In the genomic region with DNA sequence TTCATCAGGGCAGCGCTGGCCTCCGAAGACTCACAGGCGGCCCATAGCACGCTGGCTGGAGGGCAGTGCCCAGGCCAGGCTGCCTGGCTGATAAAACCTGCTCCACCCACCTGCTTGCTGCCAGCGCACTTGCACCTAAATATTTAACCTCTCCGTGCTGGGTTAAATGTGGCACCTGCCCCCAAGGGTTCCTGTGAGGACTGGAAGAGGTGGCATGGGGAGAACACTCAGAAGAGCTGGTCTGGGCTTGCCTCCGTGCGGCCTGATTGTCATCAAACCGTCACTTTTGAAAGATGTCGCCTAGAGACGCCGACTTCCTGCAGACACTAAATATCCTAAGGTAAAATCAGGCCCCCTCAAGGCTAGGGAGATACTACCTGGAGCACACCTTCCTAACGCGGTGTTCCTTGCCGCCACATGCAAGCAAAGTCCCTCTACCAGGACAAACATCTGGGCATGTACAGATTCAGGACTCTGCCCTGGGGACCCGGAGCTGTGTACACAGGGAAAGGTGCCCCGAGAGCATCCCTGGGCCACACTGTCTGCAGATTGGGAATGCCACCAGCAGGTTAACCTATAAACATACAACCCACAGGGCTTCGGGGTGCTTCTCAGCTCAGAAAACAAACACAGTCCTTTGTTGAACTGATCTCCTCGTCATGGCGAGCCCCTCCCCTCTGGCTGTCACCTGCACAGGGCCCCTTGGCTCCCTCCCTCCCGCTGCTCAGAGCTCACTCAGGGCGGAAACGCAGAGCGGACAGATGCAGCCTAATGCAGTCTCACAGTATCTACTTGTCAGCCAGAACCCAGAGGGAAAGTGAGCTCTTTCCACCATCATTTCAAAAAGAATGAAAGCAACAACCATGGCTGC, we compare ENCODE assay signal across 14 cellular contexts.
A peak's percentile ranks its signal among the peaks of the same experiment; 100 is the strongest.
DNase-seq lines count a peak whose midpoint lies in the region; ATAC-seq, FAIRE-seq and TF ChIP-seq lines count a peak whose summit lies in the region.
"Had no signal": no experiment of that assay in that cellular context is flagged by ENCODE, and none has a peak within 500 bp of the region (broad histone marks: within the 10 kb centered on the region; RNA-seq: fewer than 3 reads in every experiment).

No MANE protein-coding gene starts in this region.

- no peak overlapping the region for H3K4me2 ChIP-seq in GM23338
- H3K4me2 ChIP-seq: SK-N-SH had no signal

- DNase-seq in GM23338 (ENCODE audit: low spot score), result peak; percentile 21
- peak; percentile 72 for DNase-seq in NCI-H2081 treated with DMSO at 0.1 percent for 48 hours (lab: John Stamatoyannopoulos, UW)
- DNase-seq in pancreas, result peak in 4 of 6 donors; percentile 10 to 49 (median 16)
- DNase-seq in HK-2 (ENCODE audit: unreplicated experiment), result no peak
- no peak for DNase-seq in BE2C
- no peak for DNase-seq in GM13977 (ENCODE audit: low spot score)
- DNase-seq: CD4-positive, alpha-beta memory T cell; naive B cell; SK-N-SH; testis had no signal

- peaks cover 18% of the 10 kb centered on the region for H3K9me3 Mint-ChIP-seq in GM23338

- peaks cover 12% of the 10 kb centered on the region for H3K4me1 Mint-ChIP-seq in GM23338
- H3K4me1 Mint-ChIP-seq: naive B cell had no signal

- no peaks in the 10 kb centered on the region for H3K9me3 ChIP-seq in endocrine pancreas (ENCODE audit: control insufficient read depth, low read length)
- H3K9me3 ChIP-seq in pancreas, result no peaks in the 10 kb centered on the region
- H3K9me3 ChIP-seq in BE2C, result 0 out of 2 replicates have a peak, but pooled peaks cover 2% of the 10 kb centered on the region
- H3K9me3 ChIP-seq: SK-N-SH, testis had no signal

- H3K4me1 ChIP-seq in GM23338 (ENCODE audit: insufficient read depth) (no peaks in the 10 kb centered on the region), endocrine pancreas (ENCODE audit: control insufficient read depth, insufficient read depth, low read length) (no peaks in the 10 kb centered on the region), pancreas (no peaks in the 10 kb centered on the region), BE2C (no peaks in the 10 kb centered on the region)
- H3K4me1 ChIP-seq: testis had no signal

- no peaks in the 10 kb centered on the region for H3K9me2 ChIP-seq in GM23338 (ENCODE audit: insufficient read depth)
- H3K9me2 ChIP-seq: SK-N-SH had no signal

- ATAC-seq in GM23338 (peak; percentile 66), pancreas (peak in 2 of 4 donors; percentile 75 to 81), GM21619 (IDR thresholded peaks at IDR 0.05; ENCODE audit: unreplicated experiment) (no peak)

- H3K27me3 Mint-ChIP-seq in GM23338 (ENCODE audit: insufficient read depth, low read depth, poor library complexity), result peaks cover 14% of the 10 kb centered on the region
- H3K27me3 Mint-ChIP-seq: CD4-positive, alpha-beta memory T cell; naive B cell had no signal

- no peak overlapping the region for H3K9ac ChIP-seq in endocrine pancreas (ENCODE audit: control insufficient read depth, insufficient read depth, low read length)
- H3K9ac ChIP-seq: SK-N-SH had no signal

- peak overlapping the region; percentile 48; the same call in 1 of the 2 replicates for H3K27ac Mint-ChIP-seq in GM23338

- WGBS in pancreas, 2 donors, result 81 to 85% methylated on average over 24 of the region's 24 CpGs

- no peaks in the 10 kb centered on the region for H3F3A ChIP-seq in GM23338 (replicated peaks; ENCODE audit: low read depth)

- intact Hi-C loops in pancreas (cut with DNase I), result no loop called here

- H4K20me1 ChIP-seq in GM23338 (replicated peaks; ENCODE audit: insufficient read depth), result no peaks in the 10 kb centered on the region

- no peaks in the 10 kb centered on the region for H3K79me2 ChIP-seq in GM23338 (replicated peaks; ENCODE audit: insufficient read depth)

- H3K27ac ChIP-seq in GM23338 (ENCODE audit: low read depth) (no peak overlapping the region), pancreas (no peak overlapping the region)
- H3K27ac ChIP-seq: skin epidermis, testis had no signal

- H3K4me3 ChIP-seq in GM23338 (no peak overlapping the region), endocrine pancreas (ENCODE audit: control insufficient read depth, insufficient read depth, low read length) (peak overlapping the region; percentile 44), pancreas (no peak overlapping the region), BE2C (ENCODE audit: low read depth, low read length) (no peak overlapping the region)
- H3K4me3 ChIP-seq: skin epidermis, testis had no signal

- H3K36me3 ChIP-seq in GM23338 (ENCODE audit: insufficient read depth) (no peaks in the 10 kb centered on the region), endocrine pancreas (ENCODE audit: control insufficient read depth, insufficient read depth, low read length) (peaks cover 4% of the 10 kb centered on the region), pancreas (no peaks in the 10 kb centered on the region), BE2C (peaks cover 25% of the 10 kb centered on the region)

- in situ Hi-C loops in GM13977 (cut with MboI; ENCODE audit: low pct_unique_long_range_greater_than_20kb, low sequenced_read_pairs, unreplicated experiment), result no loop called here

- TF ChIP-seq CTCF in GM23338 (conservative IDR thresholded peaks at IDR 0.05; ENCODE audit: low read depth in 2 of 2) (no peak), pancreas (IDR thresholded peaks at IDR 0.05) (no peak), BE2C (IDR thresholded peaks at IDR 0.05; ENCODE audit: low read depth, low read length) (no peak), GM13977 (IDR thresholded peaks at IDR 0.05; ENCODE audit: extremely low read depth, insufficient read depth, missing control alignments) (no peak)

- H3K27me3 ChIP-seq in GM23338 (ENCODE audit: insufficient read depth) (no peaks in the 10 kb centered on the region), endocrine pancreas (ENCODE audit: control insufficient read depth, insufficient read depth, low read length) (no peaks in the 10 kb centered on the region), pancreas (no peaks in the 10 kb centered on the region), BE2C (no peaks in the 10 kb centered on the region)
- H3K27me3 ChIP-seq: testis had no signal

- no peak overlapping the region for H3K4me3 Mint-ChIP-seq in GM23338
- H3K4me3 Mint-ChIP-seq: CD4-positive, alpha-beta memory T cell; naive B cell had no signal

- H3K36me3 Mint-ChIP-seq in GM23338 (ENCODE audit: low read depth), result peaks cover 39% of the 10 kb centered on the region

- no peak overlapping the region for H2AFZ ChIP-seq in GM23338

- no peak for FAIRE-seq in pancreas (lab: Jason Lieb, UNC)
- FAIRE-seq: keratinocyte had no signal

TF ChIP-seq in GM23338, 12 proteins besides CTCF, POLR2A, EP300 and RAD21 (continues in another document):
- no peak for TF ChIP-seq NANOG (IDR thresholded peaks at IDR 0.05; ENCODE audit: borderline replicate concordance)
- TF ChIP-seq, protein P1, sequence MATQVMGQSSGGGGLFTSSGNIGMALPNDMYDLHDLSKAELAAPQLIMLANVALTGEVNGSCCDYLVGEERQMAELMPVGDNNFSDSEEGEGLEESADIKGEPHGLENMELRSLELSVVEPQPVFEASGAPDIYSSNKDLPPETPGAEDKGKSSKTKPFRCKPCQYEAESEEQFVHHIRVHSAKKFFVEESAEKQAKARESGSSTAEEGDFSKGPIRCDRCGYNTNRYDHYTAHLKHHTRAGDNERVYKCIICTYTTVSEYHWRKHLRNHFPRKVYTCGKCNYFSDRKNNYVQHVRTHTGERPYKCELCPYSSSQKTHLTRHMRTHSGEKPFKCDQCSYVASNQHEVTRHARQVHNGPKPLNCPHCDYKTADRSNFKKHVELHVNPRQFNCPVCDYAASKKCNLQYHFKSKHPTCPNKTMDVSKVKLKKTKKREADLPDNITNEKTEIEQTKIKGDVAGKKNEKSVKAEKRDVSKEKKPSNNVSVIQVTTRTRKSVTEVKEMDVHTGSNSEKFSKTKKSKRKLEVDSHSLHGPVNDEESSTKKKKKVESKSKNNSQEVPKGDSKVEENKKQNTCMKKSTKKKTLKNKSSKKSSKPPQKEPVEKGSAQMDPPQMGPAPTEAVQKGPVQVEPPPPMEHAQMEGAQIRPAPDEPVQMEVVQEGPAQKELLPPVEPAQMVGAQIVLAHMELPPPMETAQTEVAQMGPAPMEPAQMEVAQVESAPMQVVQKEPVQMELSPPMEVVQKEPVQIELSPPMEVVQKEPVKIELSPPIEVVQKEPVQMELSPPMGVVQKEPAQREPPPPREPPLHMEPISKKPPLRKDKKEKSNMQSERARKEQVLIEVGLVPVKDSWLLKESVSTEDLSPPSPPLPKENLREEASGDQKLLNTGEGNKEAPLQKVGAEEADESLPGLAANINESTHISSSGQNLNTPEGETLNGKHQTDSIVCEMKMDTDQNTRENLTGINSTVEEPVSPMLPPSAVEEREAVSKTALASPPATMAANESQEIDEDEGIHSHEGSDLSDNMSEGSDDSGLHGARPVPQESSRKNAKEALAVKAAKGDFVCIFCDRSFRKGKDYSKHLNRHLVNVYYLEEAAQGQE (IDR thresholded peaks at IDR 0.05; ENCODE audit: unreplicated experiment), result no peak
- no peak for TF ChIP-seq STAT1 (IDR thresholded peaks at IDR 0.05; ENCODE audit: unreplicated experiment)
- TF ChIP-seq ZNF114 (CRISPR knock-in tag; IDR thresholded peaks at IDR 0.05), result no peak
- TF ChIP-seq, protein P2, sequence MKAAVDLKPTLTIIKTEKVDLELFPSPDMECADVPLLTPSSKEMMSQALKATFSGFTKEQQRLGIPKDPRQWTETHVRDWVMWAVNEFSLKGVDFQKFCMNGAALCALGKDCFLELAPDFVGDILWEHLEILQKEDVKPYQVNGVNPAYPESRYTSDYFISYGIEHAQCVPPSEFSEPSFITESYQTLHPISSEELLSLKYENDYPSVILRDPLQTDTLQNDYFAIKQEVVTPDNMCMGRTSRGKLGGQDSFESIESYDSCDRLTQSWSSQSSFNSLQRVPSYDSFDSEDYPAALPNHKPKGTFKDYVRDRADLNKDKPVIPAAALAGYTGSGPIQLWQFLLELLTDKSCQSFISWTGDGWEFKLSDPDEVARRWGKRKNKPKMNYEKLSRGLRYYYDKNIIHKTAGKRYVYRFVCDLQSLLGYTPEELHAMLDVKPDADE (IDR thresholded peaks at IDR 0.05), result no peak
- no peak for TF ChIP-seq CREB1 (CRISPR knock-in tag; IDR thresholded peaks at IDR 0.05; ENCODE audit: low read depth)
- TF ChIP-seq EZH2phosphoT487 (IDR thresholded peaks at IDR 0.05; ENCODE audit: unreplicated experiment), result no peak

Comparison
In these comparisons a context has a peak if more than half of its experiments do, and no peak if none do; other contexts are left out.
1. DNase-seq: peak in GM23338 (single experiment), NCI-H2081 treated with DMSO at 0.1 percent for 48 hours (single experiment) and pancreas (4 of 6); none in HK-2 (single experiment), BE2C (single experiment) and GM13977 (single experiment).